ENCODE assay signal across 8 cellular contexts in genomic region chr4:84681488-84682274, GRCh38.
DNase-seq lines count a peak whose midpoint lies in the region; ATAC-seq and TF ChIP-seq lines count a peak whose summit lies in the region.

No MANE protein-coding gene starts in this region.

- H3K4me1 Mint-ChIP-seq in naive thymus-derived CD4-positive, alpha-beta T cell, result peaks cover 0 to 29% (median 0%) of the 10 kb centered on the region in 7 donors

- peak; percentile 48 for ATAC-seq in naive thymus-derived CD4-positive, alpha-beta T cell
- ATAC-seq in GM21423 (IDR thresholded peaks at IDR 0.05; ENCODE audit: unreplicated experiment), result no peak

- TF ChIP-seq CTCF in epithelial cell of esophagus (IDR thresholded peaks at IDR 0.05; ENCODE audit: insufficient read depth, low read depth, low read length, missing control alignments) (no peak), coronary artery (IDR thresholded peaks at IDR 0.05) (no peak)

- CTCF ChIA-PET in naive thymus-derived CD4-positive, alpha-beta T cell (lab: Charles Lee), result no interaction called here

- H3K36me3 ChIP-seq in naive thymus-derived CD4-positive, alpha-beta T cell (ENCODE audit: control insufficient read depth in 2 of 3, insufficient read depth in 3 of 3, low read length in 3 of 3), result no peaks in the 10 kb centered on the region

- DNase-seq in ELF-1 (ENCODE audit: low read depth, low spot score) (peak; percentile 18), RPMI7951 (ENCODE audit: low read depth) (peak; percentile 84), epithelial cell of esophagus (ENCODE audit: low read depth) (peak; percentile 47), coronary artery (ENCODE audit: low spot score) (no peak), superior temporal gyrus (ENCODE audit: extremely low spot score) (no peak)
- DNase-seq in naive thymus-derived CD4-positive, alpha-beta T cell, result no peak
- no peak for DNase-seq in activated effector memory CD4-positive, alpha-beta T cell treated with Interleukin-2 at 50 U/mL for 16 hours

- H3K36me3 Mint-ChIP-seq in naive thymus-derived CD4-positive, alpha-beta T cell, result no peaks in the 10 kb centered on the region

- H3K9me3 ChIP-seq in naive thymus-derived CD4-positive, alpha-beta T cell (ENCODE audit: control insufficient read depth in 2 of 3, low read length in 3 of 3), result no peaks in the 10 kb centered on the region

- no peaks in the 10 kb centered on the region for H3K9me3 Mint-ChIP-seq in naive thymus-derived CD4-positive, alpha-beta T cell

- intact Hi-C loops in naive thymus-derived CD4-positive, alpha-beta T cell (cut with micrococcal nuclease), result no loop called here

- no peaks in the 10 kb centered on the region for H3K27me3 ChIP-seq in naive thymus-derived CD4-positive, alpha-beta T cell (ENCODE audit: control insufficient read depth in 2 of 2, insufficient read depth in 2 of 2, low read length in 2 of 2)

- peak overlapping the region in 1 of 10 donors; percentile 68 for H3K4me3 Mint-ChIP-seq in naive thymus-derived CD4-positive, alpha-beta T cell

- no peaks in the 10 kb centered on the region for H3K4me1 ChIP-seq in naive thymus-derived CD4-positive, alpha-beta T cell (ENCODE audit: control insufficient read depth in 2 of 2, insufficient read depth in 2 of 2, low read length in 2 of 2)

- no peak overlapping the region for H3K27ac ChIP-seq in naive thymus-derived CD4-positive, alpha-beta T cell (ENCODE audit: low read depth, low read length)
- peak overlapping the region in 1 of 2 donors; percentile 27 for H3K27ac ChIP-seq in coronary artery

- H3K27ac Mint-ChIP-seq in naive thymus-derived CD4-positive, alpha-beta T cell, result peak overlapping the region in 1 of 9 donors; percentile 43

- no peak overlapping the region for H3K4me3 ChIP-seq in epithelial cell of esophagus (ENCODE audit: low read length)
- no peak overlapping the region for H3K4me3 ChIP-seq in naive thymus-derived CD4-positive, alpha-beta T cell (ENCODE audit: low read length)
- no peak overlapping the region for H3K4me3 ChIP-seq in coronary artery

- POLR2A ChIA-PET in naive thymus-derived CD4-positive, alpha-beta T cell (lab: Charles Lee), result no interaction called here

- H3K27me3 Mint-ChIP-seq in naive thymus-derived CD4-positive, alpha-beta T cell, result peaks cover 0 to 4% (median 0%) of the 10 kb centered on the region in 5 donors

Comparison
In these comparisons a context has a peak if more than half of its experiments do, and no peak if none do; other contexts are left out.
1. DNase-seq: peak in ELF-1 (single experiment), RPMI7951 (single experiment) and epithelial cell of esophagus (single experiment); none in naive thymus-derived CD4-positive, alpha-beta T cell (0 of 9), activated effector memory CD4-positive, alpha-beta T cell treated with Interleukin-2 at 50 U/mL for 16 hours (single experiment), coronary artery (single experiment) and superior temporal gyrus (single experiment).